Comparison of ENCODE assay signal across 7 cellular contexts in genomic region chr13:37640499-37640898, GRCh38. TPM values are rescaled to one million over a fixed set of nuclear protein-coding genes. Genes with fewer than 3 reads are reported as not detected.
DNase-seq lines count a peak whose midpoint lies in the region; ATAC-seq, FAIRE-seq and TF ChIP-seq lines count a peak whose summit lies in the region.

No MANE protein-coding gene starts in this region.

- no peak overlapping the region for H3K27ac ChIP-seq in OCI-LY7 (ENCODE audit: low read depth, low read length, poor library complexity, severe bottlenecking)
- H3K27ac ChIP-seq in small intestine (ENCODE audit: low read depth in 1 of 2, low read length in 1 of 2): no peak overlapping the region

- H3K79me2 ChIP-seq in OCI-LY7 (ENCODE audit: insufficient read depth, low read depth, low read length): no peaks in the 10 kb centered on the region

- no peaks in the 10 kb centered on the region for H3K4me1 Mint-ChIP-seq in activated T-helper 1 cell treated with anti-CD3 and anti-CD28 coated beads, Interleukin-12 subunit alpha, Interleukin-12 subunit beta, Interleukin-2, Interleukin-4 antibody, amounts not matched to agents 30 ng/mL and 10 ng/mL and 1 ng/mL, durations not matched to agents 14 hours and 24 hours and 36 hours (ENCODE audit: low read depth)

- H3K27me3 Mint-ChIP-seq in activated T-helper 1 cell treated with anti-CD3 and anti-CD28 coated beads, Interleukin-12 subunit alpha, Interleukin-12 subunit beta, Interleukin-2, Interleukin-4 antibody, amounts not matched to agents 30 ng/mL and 10 ng/mL and 1 ng/mL, durations not matched to agents 14 hours and 24 hours and 36 hours (ENCODE audit: insufficient read depth): no peaks in the 10 kb centered on the region

- TF ChIP-seq CTCF in OCI-LY7 (conservative IDR thresholded peaks at IDR 0.05; ENCODE audit: low read length): peak; percentile 64
- peak; percentile 80 for TF ChIP-seq CTCF in epithelial cell of proximal tubule (conservative IDR thresholded peaks at IDR 0.05; ENCODE audit: low read depth, low read length)

- no peak overlapping the region for H3K4me3 Mint-ChIP-seq in activated T-helper 1 cell treated with anti-CD3 and anti-CD28 coated beads, Interleukin-12 subunit alpha, Interleukin-12 subunit beta, Interleukin-2, Interleukin-4 antibody, amounts not matched to agents 30 ng/mL and 10 ng/mL and 1 ng/mL, durations not matched to agents 14 hours and 24 hours and 36 hours

- WGBS in small intestine, 3 donors: 13 to 20% (median 19%) methylated on average over 2 of the region's 2 CpGs

- POLR2A ChIA-PET in OCI-LY7 (lab: Charles Lee): interaction anchor here (0.6 to 0.7 kb wide), 2 partner anchors 8 to 80 kb away, joined by 3 to 4 read pairs; no protein-coding TSS in a partner anchor

- no peaks in the 10 kb centered on the region for H3K4me1 ChIP-seq in OCI-LY7 (ENCODE audit: insufficient read depth, low read length, poor library complexity, severe bottlenecking)
- H3K4me1 ChIP-seq in small intestine (ENCODE audit: control insufficient read depth in 2 of 2, insufficient read depth in 1 of 2, low read depth in 1 of 2, low read length in 1 of 2): no peaks in the 10 kb centered on the region

- CTCF ChIA-PET in OCI-LY7 (lab: Charles Lee; ENCODE audit: unreplicated experiment): no interaction called here

- H3K36me3 ChIP-seq in H7 (replicated peaks; ENCODE audit: control insufficient read depth, insufficient read depth, low read length): no peaks in the 10 kb centered on the region
- H3K36me3 ChIP-seq in OCI-LY7 (ENCODE audit: insufficient read depth, low read length): no peaks in the 10 kb centered on the region
- no peaks in the 10 kb centered on the region for H3K36me3 ChIP-seq in small intestine (ENCODE audit: control insufficient read depth in 2 of 2, insufficient read depth in 2 of 2, low read length in 2 of 2)

- H3K9me3 ChIP-seq in OCI-LY7 (ENCODE audit: low read length) (no peaks in the 10 kb centered on the region), small intestine (ENCODE audit: control insufficient read depth, low read depth) (no peaks in the 10 kb centered on the region)

- H3K27ac Mint-ChIP-seq in activated T-helper 1 cell treated with anti-CD3 and anti-CD28 coated beads, Interleukin-12 subunit alpha, Interleukin-12 subunit beta, Interleukin-2, Interleukin-4 antibody, amounts not matched to agents 30 ng/mL and 10 ng/mL and 1 ng/mL, durations not matched to agents 14 hours and 24 hours and 36 hours: no peak overlapping the region

- intact Hi-C loops in OCI-LY7 (cut with micrococcal nuclease; ENCODE audit: unreplicated experiment): no loop called here
- intact Hi-C loops in activated T-helper 1 cell treated with anti-CD3 and anti-CD28 coated beads, Interleukin-12 subunit alpha, Interleukin-12 subunit beta, Interleukin-2, Interleukin-4 antibody, amounts not matched to agents 30 ng/mL and 10 ng/mL and 1 ng/mL, durations not matched to agents 14 hours and 24 hours and 36 hours (cut with micrococcal nuclease): no loop called here

- FAIRE-seq in small intestine (lab: Jason Lieb, UNC): no peak

- no peak overlapping the region for H2AFZ ChIP-seq in OCI-LY7 (ENCODE audit: low read length)

- H3K9me2 ChIP-seq in OCI-LY7 (ENCODE audit: insufficient read depth, low read length): no peaks in the 10 kb centered on the region

- BruUV-seq in OCI-LY7 (replicated peaks; lab: Mats Ljungman, UMichigan): no TSS peak

- no peaks in the 10 kb centered on the region for H3K36me3 Mint-ChIP-seq in activated T-helper 1 cell treated with anti-CD3 and anti-CD28 coated beads, Interleukin-12 subunit alpha, Interleukin-12 subunit beta, Interleukin-2, Interleukin-4 antibody, amounts not matched to agents 30 ng/mL and 10 ng/mL and 1 ng/mL, durations not matched to agents 14 hours and 24 hours and 36 hours (ENCODE audit: low read depth)

- no peaks in the 10 kb centered on the region for H4K20me1 ChIP-seq in OCI-LY7 (ENCODE audit: insufficient read depth, low read length)

- H3K27me3 ChIP-seq in H7 (ENCODE audit: control insufficient read depth, insufficient read depth, low read length) (no peaks in the 10 kb centered on the region), small intestine (ENCODE audit: control insufficient read depth in 2 of 2, insufficient read depth in 2 of 2, low read length in 2 of 2) (no peaks in the 10 kb centered on the region)

- ATAC-seq in HG03342 (IDR thresholded peaks at IDR 0.05; ENCODE audit: unreplicated experiment): no peak

- DNase-seq in H7: peak; percentile 5
- peak; percentile 18 for DNase-seq in OCI-LY7 (ENCODE audit: low spot score)
- no peak for DNase-seq in epithelial cell of proximal tubule (ENCODE audit: low read depth)
- DNase-seq in small intestine: peak; percentile 2
- DNase-seq in activated T-helper 1 cell treated with anti-CD3 and anti-CD28 coated beads, Interleukin-12 subunit alpha, Interleukin-12 subunit beta, Interleukin-2, Interleukin-4 antibody, amounts not matched to agents 30 ng/mL and 10 ng/mL and 1 ng/mL, durations not matched to agents 14 hours and 24 hours and 36 hours (ENCODE audit: low spot score): no peak
- no peak for DNase-seq in effector CD8-positive, alpha-beta T cell (lab: John Stamatoyannopoulos, UW)

- H3K4me3 ChIP-seq in H7 (ENCODE audit: insufficient read depth, low read depth, low read length) (no peak overlapping the region), OCI-LY7 (ENCODE audit: low read depth, low read length, poor library complexity, severe bottlenecking) (no peak overlapping the region), epithelial cell of proximal tubule (ENCODE audit: low read depth, low read length) (no peak overlapping the region), small intestine (ENCODE audit: low read depth in 1 of 2, low read length in 2 of 2) (no peak overlapping the region)

- peaks cover 3% of the 10 kb centered on the region for H3K9me3 Mint-ChIP-seq in activated T-helper 1 cell treated with anti-CD3 and anti-CD28 coated beads, Interleukin-12 subunit alpha, Interleukin-12 subunit beta, Interleukin-2, Interleukin-4 antibody, amounts not matched to agents 30 ng/mL and 10 ng/mL and 1 ng/mL, durations not matched to agents 14 hours and 24 hours and 36 hours

- no peak overlapping the region for H3K4me2 ChIP-seq in OCI-LY7 (ENCODE audit: low read length)

RNA-seq across cellular contexts. Expression of gene POSTN, which starts 41.9 kb away (rescaled TPM):
- 0.33 and 0.52 TPM in 2 replicates for total RNA-seq in H7 (2014; rRNA removed; shearing (Covaris generic))
- not detected in 2 replicates for total RNA-seq in OCI-LY7 (2014; rRNA removed; shearing (Covaris generic))
- total RNA-seq in OCI-LY7 (2022): not detected in 2 replicates
- total RNA-seq in epithelial cell of proximal tubule: 0.07 and 0.52 TPM in 2 replicates
- 10 to 100 TPM in 1 of 3 donors, under 1 TPM in 2; 0.45 to 50.9 (median 0.54) TPM for polyA plus RNA-seq in small intestine
- total RNA-seq in activated T-helper 1 cell treated with anti-CD3 and anti-CD28 coated beads, Interleukin-12 subunit alpha, Interleukin-12 subunit beta, Interleukin-2, Interleukin-4 antibody, amounts not matched to agents 30 ng/mL and 10 ng/mL and 1 ng/mL, durations not matched to agents 14 hours and 24 hours and 36 hours: not detected in 2 replicates

Comparison
In these comparisons a context has a peak if more than half of its experiments do, and no peak if none do; other contexts are left out.
1. DNase-seq: peak in H7 (single experiment), OCI-LY7 (single experiment) and small intestine (single experiment); none in epithelial cell of proximal tubule (single experiment), activated T-helper 1 cell treated with anti-CD3 and anti-CD28 coated beads, Interleukin-12 subunit alpha, Interleukin-12 subunit beta, Interleukin-2, Interleukin-4 antibody, amounts not matched to agents 30 ng/mL and 10 ng/mL and 1 ng/mL, durations not matched to agents 14 hours and 24 hours and 36 hours (single experiment) and effector CD8-positive, alpha-beta T cell (single experiment).